1 cellular context compared by ENCODE assay signal in genomic region chr3:188518835-188519452, GRCh38.
TF ChIP-seq lines count a peak whose summit lies in the region.

No MANE protein-coding gene starts in this region.

TF ChIP-seq in HepG2, 621 proteins besides CTCF, POLR2A, EP300 and RAD21 (continued from another document and continues in another):
- TF ChIP-seq ZNF362 (CRISPR knock-in tag; IDR thresholded peaks at IDR 0.05; ENCODE audit: borderline replicate concordance) (peak; percentile 82), ZBTB2 (CRISPR knock-in tag; IDR thresholded peaks at IDR 0.05; ENCODE audit: low read depth) (no peak), ESRRA (CRISPR knock-in tag; IDR thresholded peaks at IDR 0.05; ENCODE audit: low read depth) (no peak), ZNF124 (CRISPR knock-in tag; IDR thresholded peaks at IDR 0.05) (0 out of 2 replicates have a peak, but pooled peaks have one; percentile 54), ZNF547 (CRISPR knock-in tag; IDR thresholded peaks at IDR 0.05) (no peak), SAP130 (CRISPR knock-in tag; IDR thresholded peaks at IDR 0.05; ENCODE audit: low read depth) (peak; percentile 45; the same call in 1 of the 2 replicates), PAF1 (CRISPR knock-in tag; IDR thresholded peaks at IDR 0.05) (no peak), ZNF598 (CRISPR knock-in tag; IDR thresholded peaks at IDR 0.05; ENCODE audit: borderline replicate concordance) (no peak), MEF2D (CRISPR knock-in tag; IDR thresholded peaks at IDR 0.05) (peak; percentile 76; the same call in 1 of the 2 replicates), ZBTB34 (CRISPR knock-in tag; IDR thresholded peaks at IDR 0.05) (no peak), GATAD1 (CRISPR knock-in tag; IDR thresholded peaks at IDR 0.05) (0 out of 2 replicates have a peak, but pooled peaks have one; percentile 31), SP4 (CRISPR knock-in tag; IDR thresholded peaks at IDR 0.05) (no peak), GZF1 (CRISPR knock-in tag; IDR thresholded peaks at IDR 0.05) (no peak), ZNF430 (CRISPR knock-in tag; IDR thresholded peaks at IDR 0.05) (no peak), U2AF2 (IDR thresholded peaks at IDR 0.05; ENCODE audit: low read depth, low read length) (no peak), AHDC1 (CRISPR knock-in tag; IDR thresholded peaks at IDR 0.05; ENCODE audit: borderline replicate concordance) (peak; percentile 83; the same call in 1 of the 2 replicates), ZSCAN22 (CRISPR knock-in tag; IDR thresholded peaks at IDR 0.05) (no peak), ZNF382 (CRISPR knock-in tag; IDR thresholded peaks at IDR 0.05; ENCODE audit: borderline replicate concordance) (no peak), FOSL1 (CRISPR knock-in tag; IDR thresholded peaks at IDR 0.05; ENCODE audit: borderline replicate concordance) (no peak), HMG20A (CRISPR knock-in tag; IDR thresholded peaks at IDR 0.05; ENCODE audit: borderline replicate concordance) (peak; percentile 86), RBFOX2 (IDR thresholded peaks at IDR 0.05; ENCODE audit: low read depth, low read length) (no peak), FOXM1 (CRISPR knock-in tag; IDR thresholded peaks at IDR 0.05) (no peak), ASH2L (IDR thresholded peaks at IDR 0.05; ENCODE audit: insufficient read length, low read depth, low read length) (peak; percentile 50), ZNF207 (IDR thresholded peaks at IDR 0.05; ENCODE audit: borderline replicate concordance) (no peak), ZNF644 (CRISPR knock-in tag; IDR thresholded peaks at IDR 0.05; ENCODE audit: low read depth) (peak; percentile 91), HDAC2 (CRISPR knock-in tag; IDR thresholded peaks at IDR 0.05) (peak; percentile 81), PHF20 (CRISPR knock-in tag; IDR thresholded peaks at IDR 0.05) (no peak), BRD4 (CRISPR knock-in tag; IDR thresholded peaks at IDR 0.05) (no peak), ISL2 (CRISPR knock-in tag; IDR thresholded peaks at IDR 0.05) (peak; percentile 80), UBTF (CRISPR knock-in tag; IDR thresholded peaks at IDR 0.05) (no peak), MED1 (CRISPR knock-in tag; IDR thresholded peaks at IDR 0.05) (peak; percentile 69), MEIS1 (CRISPR knock-in tag; IDR thresholded peaks at IDR 0.05; ENCODE audit: borderline replicate concordance) (no peak), ZNF883 (CRISPR knock-in tag; IDR thresholded peaks at IDR 0.05; ENCODE audit: not compliant biosample characterization) (no peak), SIX1 (CRISPR knock-in tag; IDR thresholded peaks at IDR 0.05; ENCODE audit: borderline replicate concordance) (peak; percentile 94), ZNF775 (CRISPR knock-in tag; IDR thresholded peaks at IDR 0.05; ENCODE audit: borderline replicate concordance) (no peak), HNF1B (CRISPR knock-in tag; IDR thresholded peaks at IDR 0.05) (no peak), TBL1XR1 (IDR thresholded peaks at IDR 0.05; ENCODE audit: borderline replicate concordance, low read length, partially characterized antibody) (peak; percentile 78)
- TF ChIP-seq, protein P1, sequence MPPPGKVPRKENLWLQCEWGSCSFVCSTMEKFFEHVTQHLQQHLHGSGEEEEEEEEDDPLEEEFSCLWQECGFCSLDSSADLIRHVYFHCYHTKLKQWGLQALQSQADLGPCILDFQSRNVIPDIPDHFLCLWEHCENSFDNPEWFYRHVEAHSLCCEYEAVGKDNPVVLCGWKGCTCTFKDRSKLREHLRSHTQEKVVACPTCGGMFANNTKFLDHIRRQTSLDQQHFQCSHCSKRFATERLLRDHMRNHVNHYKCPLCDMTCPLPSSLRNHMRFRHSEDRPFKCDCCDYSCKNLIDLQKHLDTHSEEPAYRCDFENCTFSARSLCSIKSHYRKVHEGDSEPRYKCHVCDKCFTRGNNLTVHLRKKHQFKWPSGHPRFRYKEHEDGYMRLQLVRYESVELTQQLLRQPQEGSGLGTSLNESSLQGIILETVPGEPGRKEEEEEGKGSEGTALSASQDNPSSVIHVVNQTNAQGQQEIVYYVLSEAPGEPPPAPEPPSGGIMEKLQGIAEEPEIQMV (CRISPR knock-in tag; IDR thresholded peaks at IDR 0.05; ENCODE audit: low read depth) = no peak
- TF ChIP-seq, protein P2, sequence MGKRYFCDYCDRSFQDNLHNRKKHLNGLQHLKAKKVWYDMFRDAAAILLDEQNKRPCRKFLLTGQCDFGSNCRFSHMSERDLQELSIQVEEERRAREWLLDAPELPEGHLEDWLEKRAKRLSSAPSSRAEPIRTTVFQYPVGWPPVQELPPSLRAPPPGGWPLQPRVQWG (CRISPR knock-in tag; IDR thresholded peaks at IDR 0.05; ENCODE audit: borderline replicate concordance, low read depth) = no peak
- TF ChIP-seq, protein P3, sequence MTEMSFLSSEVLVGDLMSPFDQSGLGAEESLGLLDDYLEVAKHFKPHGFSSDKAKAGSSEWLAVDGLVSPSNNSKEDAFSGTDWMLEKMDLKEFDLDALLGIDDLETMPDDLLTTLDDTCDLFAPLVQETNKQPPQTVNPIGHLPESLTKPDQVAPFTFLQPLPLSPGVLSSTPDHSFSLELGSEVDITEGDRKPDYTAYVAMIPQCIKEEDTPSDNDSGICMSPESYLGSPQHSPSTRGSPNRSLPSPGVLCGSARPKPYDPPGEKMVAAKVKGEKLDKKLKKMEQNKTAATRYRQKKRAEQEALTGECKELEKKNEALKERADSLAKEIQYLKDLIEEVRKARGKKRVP (CRISPR knock-in tag; IDR thresholded peaks at IDR 0.05) = peak in 1 of 2 experiments; percentile 58; a peak in 1 of 4 replicates
- TF ChIP-seq, protein P4, sequence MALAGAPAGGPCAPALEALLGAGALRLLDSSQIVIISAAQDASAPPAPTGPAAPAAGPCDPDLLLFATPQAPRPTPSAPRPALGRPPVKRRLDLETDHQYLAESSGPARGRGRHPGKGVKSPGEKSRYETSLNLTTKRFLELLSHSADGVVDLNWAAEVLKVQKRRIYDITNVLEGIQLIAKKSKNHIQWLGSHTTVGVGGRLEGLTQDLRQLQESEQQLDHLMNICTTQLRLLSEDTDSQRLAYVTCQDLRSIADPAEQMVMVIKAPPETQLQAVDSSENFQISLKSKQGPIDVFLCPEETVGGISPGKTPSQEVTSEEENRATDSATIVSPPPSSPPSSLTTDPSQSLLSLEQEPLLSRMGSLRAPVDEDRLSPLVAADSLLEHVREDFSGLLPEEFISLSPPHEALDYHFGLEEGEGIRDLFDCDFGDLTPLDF (CRISPR knock-in tag; IDR thresholded peaks at IDR 0.05) = 0 out of 2 replicates have a peak, but pooled peaks have one; percentile 16
